In the genomic region with DNA sequence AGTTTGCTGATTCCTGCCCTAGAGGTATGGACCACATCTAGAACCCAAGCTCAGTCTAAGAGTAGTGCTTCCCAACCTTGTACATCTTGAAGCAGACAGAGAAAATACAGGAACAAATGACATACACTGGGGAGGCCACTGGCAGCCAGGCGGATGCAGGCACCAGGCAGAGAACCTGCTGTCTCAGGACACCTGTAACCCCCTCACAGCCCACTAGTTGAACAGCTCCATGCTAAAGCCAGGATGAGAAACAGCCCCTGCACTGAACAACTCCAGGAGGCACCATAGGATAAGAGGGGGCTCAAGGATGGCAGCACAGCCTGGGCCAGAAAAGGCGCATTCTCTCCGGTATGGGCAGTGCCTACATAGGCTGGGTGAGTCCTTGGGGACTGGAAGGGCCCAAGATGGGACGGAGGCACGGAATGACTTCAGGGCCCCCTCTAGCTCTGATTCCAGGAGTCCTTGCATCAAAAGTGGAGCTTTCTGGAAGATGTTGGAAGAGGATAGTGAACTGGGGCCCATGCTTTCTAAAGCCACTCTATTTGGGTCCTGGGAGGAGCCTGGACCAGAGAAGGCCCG, we compare ENCODE assay signal across 18 cellular contexts. TPM values are rescaled to one million over a fixed set of nuclear protein-coding genes. Genes with fewer than 3 reads are reported as not detected.
DNase-seq lines count a peak whose midpoint lies in the region; ATAC-seq and TF ChIP-seq lines count a peak whose summit lies in the region.
"Had no signal": no experiment of that assay in that cellular context is flagged by ENCODE, and none has a peak within 500 bp of the region (broad histone marks: within the 10 kb centered on the region; RNA-seq: fewer than 3 reads in every experiment).

No MANE protein-coding gene starts in this region.

- intact Hi-C loops in right cardiac atrium (cut with DNase I) = loop anchor here in 1 of 4 donors (10.0 kb wide), 1 partner anchor 110 kb away; the partner anchor contains the start of gene NAXE
- intact Hi-C loops in left ventricle myocardium superior (cut with micrococcal nuclease) = no loop called here
- intact Hi-C loops in natural killer cell (cut with micrococcal nuclease) = no loop called here
- intact Hi-C loops in vagina (cut with DNase I) = no loop called here
- intact Hi-C loops in right lobe of liver (cut with DNase I) = no loop called here

- ATAC-seq in right cardiac atrium (no peak), left ventricle myocardium superior (no peak), T-helper 17 cell (no peak), natural killer cell (no peak), GM19455 (IDR thresholded peaks at IDR 0.05; ENCODE audit: unreplicated experiment) (no peak), HG02642 (IDR thresholded peaks at IDR 0.05; ENCODE audit: poor library complexity, unreplicated experiment) (no peak), right lobe of liver (no peak)

- no peaks in the 10 kb centered on the region for H3K9me3 ChIP-seq in right cardiac atrium (ENCODE audit: control insufficient read depth, low read length)
- no peaks in the 10 kb centered on the region for H3K9me3 ChIP-seq in T-helper 17 cell (ENCODE audit: control insufficient read depth, low read length, poor library complexity, severe bottlenecking)
- H3K9me3 ChIP-seq in vagina = no peaks in the 10 kb centered on the region
- no peaks in the 10 kb centered on the region for H3K9me3 ChIP-seq in right lobe of liver
- H3K9me3 ChIP-seq: colonic mucosa, SJSA1, thoracic aorta had no signal

- H3K4me1 Mint-ChIP-seq in T-helper 17 cell (peaks cover 75% of the 10 kb centered on the region), natural killer cell (peaks cover 71 to 90% of the 10 kb centered on the region in 2 donors)

- H3K4me3 ChIP-seq in right cardiac atrium (ENCODE audit: low read length) (no peak overlapping the region), vagina (no peak overlapping the region), right lobe of liver (no peak overlapping the region)
- H3K4me3 ChIP-seq: colonic mucosa, lung, SJSA1, thoracic aorta had no signal

- TF ChIP-seq CTCF in natural killer cell (IDR thresholded peaks at IDR 0.05) (no peak), vagina (IDR thresholded peaks at IDR 0.05) (no peak), right lobe of liver (IDR thresholded peaks at IDR 0.05) (no peak)

- peak in 2 of 3 donors; percentile 29 to 36 for DNase-seq in right cardiac atrium
- no peak for DNase-seq in left ventricle myocardium superior
- no peak for DNase-seq in T-helper 17 cell
- no peak for DNase-seq in natural killer cell
- DNase-seq in vagina (ENCODE audit: extremely low spot score in 2 of 2) = no peak
- no peak for DNase-seq in right lobe of liver
- DNase-seq: activated CD4-positive, alpha-beta T cell treated with anti-CD3 and anti-CD28 coated beads, Interleukin-2, amount 10 ng/mL, durations not matched to agents 24 days and 14 days; aorta; colonic mucosa; DMS153; NCI-H526 treated with DMSO at 0.1 percent for 48 hours; T-helper 9 cell had no signal

- TF ChIP-seq POLR2A in vagina (IDR thresholded peaks at IDR 0.05) (no peak), right lobe of liver (IDR thresholded peaks at IDR 0.05) (no peak)

- H3K4me1 ChIP-seq in right cardiac atrium (ENCODE audit: control insufficient read depth, insufficient read depth, low read length) (peaks cover 35% of the 10 kb centered on the region), vagina (peaks cover 79% of the 10 kb centered on the region), right lobe of liver (peaks cover 0 to 5% (median 0%) of the 10 kb centered on the region in 4 donors)

- H3K9me3 Mint-ChIP-seq in natural killer cell = no peaks in the 10 kb centered on the region
- H3K9me3 Mint-ChIP-seq: activated CD4-positive, alpha-beta T cell treated with anti-CD3 and anti-CD28 coated beads, Interleukin-2, amount 10 ng/mL, durations not matched to agents 24 days and 14 days; nephron had no signal

- H3K36me3 ChIP-seq in vagina (peaks cover 0 to 37% of the 10 kb centered on the region in 2 donors), right lobe of liver (peaks cover 10 to 34% (median 21%) of the 10 kb centered on the region in 4 donors)

- peak overlapping the region; percentile 28 for H3K4me3 Mint-ChIP-seq in T-helper 17 cell
- no peak overlapping the region for H3K4me3 Mint-ChIP-seq in natural killer cell
- H3K4me3 Mint-ChIP-seq: activated CD4-positive, alpha-beta T cell treated with anti-CD3 and anti-CD28 coated beads, Interleukin-2, amount 10 ng/mL, durations not matched to agents 24 days and 14 days; nephron had no signal

- peak overlapping the region; percentile 97 for H3K27ac Mint-ChIP-seq in T-helper 17 cell
- H3K27ac Mint-ChIP-seq in natural killer cell = peak overlapping the region; percentile 61 to 90
- H3K27ac Mint-ChIP-seq: activated CD4-positive, alpha-beta T cell treated with anti-CD3 and anti-CD28 coated beads, Interleukin-2, amount 10 ng/mL, durations not matched to agents 24 days and 14 days; nephron had no signal

- H3K36me3 Mint-ChIP-seq in T-helper 17 cell (ENCODE audit: low read depth) = peaks cover 7% of the 10 kb centered on the region
- peaks cover 14% of the 10 kb centered on the region for H3K36me3 Mint-ChIP-seq in natural killer cell

- H3K27me3 ChIP-seq in right cardiac atrium (ENCODE audit: control insufficient read depth, insufficient read depth) = no peaks in the 10 kb centered on the region
- H3K27me3 ChIP-seq in vagina = no peaks in the 10 kb centered on the region
- no peaks in the 10 kb centered on the region for H3K27me3 ChIP-seq in right lobe of liver
- H3K27me3 ChIP-seq: colonic mucosa, SJSA1 had no signal

- H3K27me3 Mint-ChIP-seq in T-helper 17 cell (no peaks in the 10 kb centered on the region), natural killer cell (ENCODE audit: low read depth in 2 of 2) (no peaks in the 10 kb centered on the region)
- H3K27me3 Mint-ChIP-seq: activated CD4-positive, alpha-beta T cell treated with anti-CD3 and anti-CD28 coated beads, Interleukin-2, amount 10 ng/mL, durations not matched to agents 24 days and 14 days had no signal

- 88% methylated on average over 6 of the region's 6 CpGs for WGBS in right cardiac atrium
- no CpG with 5 or more reads among the region's 6 CpGs for whole genome bisulfite sequencing in right lobe of liver (ENCODE audit: insufficient coverage, low coverage, low lambda C conversion rate, missing lambda C conversion rate)

- H3K27ac ChIP-seq in right cardiac atrium (ENCODE audit: low read length) (no peak overlapping the region), vagina (peak overlapping the region; percentile 8), right lobe of liver (no peak overlapping the region)
- H3K27ac ChIP-seq: colonic mucosa, SJSA1 had no signal

RNA-seq across cellular contexts. Expression of gene MEF2D, which starts 16.0 kb away (rescaled TPM):
- total RNA-seq in right cardiac atrium (10 to 100 TPM; 81.5 to 99.2 (median 89.6) TPM), left ventricle myocardium superior (116 TPM), T-helper 17 cell (100 to 1,000 TPM; 142 to 157 TPM), natural killer cell (100 to 1,000 TPM; 232 to 298 (median 284) TPM), vagina (33.9 TPM), right lobe of liver (10 to 100 TPM; 13.3 to 17.1 (median 15.0) TPM)
- 53.0 TPM for polyA plus RNA-seq in right cardiac atrium

Comparison
In these comparisons a context has a peak if more than half of its experiments do, and no peak if none do; other contexts are left out.
1. DNase-seq: peak in right cardiac atrium (2 of 3); none in left ventricle myocardium superior (single experiment), T-helper 17 cell (0 of 3), natural killer cell (single experiment), vagina (0 of 2) and right lobe of liver (0 of 3).